ENCODE assay signal across 8 cellular contexts in the genomic region with DNA sequence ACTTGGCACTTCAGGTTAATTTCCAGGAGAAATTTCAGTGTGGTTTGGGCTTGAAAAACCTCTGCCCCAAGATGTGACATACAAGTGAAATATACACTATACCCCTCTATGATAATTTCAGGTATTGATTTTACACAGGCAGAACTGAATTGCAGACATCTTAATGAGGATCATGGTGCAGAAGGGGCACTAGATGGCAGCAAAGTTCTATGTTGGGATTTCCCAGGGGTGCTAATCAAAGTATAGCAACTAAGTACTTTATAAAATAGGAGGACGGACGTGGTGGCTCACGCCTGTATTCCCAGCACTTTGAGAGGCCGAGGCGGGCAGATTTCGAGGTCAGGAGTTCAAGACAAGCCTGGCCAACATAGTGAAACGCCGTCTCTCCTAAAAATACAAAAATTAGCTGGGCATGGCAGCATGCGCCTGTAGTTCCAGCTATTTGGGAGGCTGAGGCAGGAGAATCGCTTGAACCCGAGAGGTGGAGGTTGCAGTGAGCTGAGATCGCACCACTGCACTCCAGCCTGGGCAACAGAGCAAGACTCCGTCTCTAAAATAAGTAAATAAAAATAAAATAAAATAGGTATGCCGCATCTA.
DNase-seq lines count a peak whose midpoint lies in the region; ATAC-seq and TF ChIP-seq lines count a peak whose summit lies in the region.
"Not testable (repeated sequence)": the region's sequence is repeated elsewhere in the genome, so short reads cannot be mapped to it uniquely, and the experiment has no call there.

No MANE protein-coding gene starts in this region.

- H3K27me3 Mint-ChIP-seq in chondrocyte (ENCODE audit: low read depth), result not testable (repeated sequence)

- intact Hi-C loops in left colon (cut with DNase I, micrococcal nuclease), result loop anchor here in 1 of 2 donors (10.0 kb wide), 2 partner anchors 123 to 803 kb away; no protein-coding TSS in a partner anchor

- not testable (repeated sequence) for H3K27ac Mint-ChIP-seq in chondrocyte (ENCODE audit: unreplicated experiment)

- peak; percentile 68 for DNase-seq in COR-L47 (lab: John Stamatoyannopoulos, UW)
- peak; percentile 89 for DNase-seq in NCI-H526 treated with DMSO at 0.1 percent for 48 hours (lab: John Stamatoyannopoulos, UW)
- peak; percentile 54 to 70 for DNase-seq in activated CD4-positive, alpha-beta T cell treated with anti-CD3 and anti-CD28 coated beads for 4 hours
- not testable (repeated sequence) for DNase-seq in chondrocyte (ENCODE audit: low spot score)
- DNase-seq in left colon, result peak in 1 of 2 donors; percentile 32
- DNase-seq in stimulated activated CD4-positive, alpha-beta T cell treated with anti-CD3 and anti-CD28 coated beads, TNF-alpha, amount 100 ng/mL, for 24 hours (ENCODE audit: low read depth in 3 of 3), result peak; percentile 38 to 60 (median 44)

- TF ChIP-seq CTCF in chondrocyte (IDR thresholded peaks at IDR 0.05), result peak; percentile 96

- H3K4me3 Mint-ChIP-seq in chondrocyte (ENCODE audit: unreplicated experiment), result not testable (repeated sequence)

- not testable (repeated sequence) for H3K9me3 Mint-ChIP-seq in chondrocyte (ENCODE audit: low read depth)

- not testable (repeated sequence) for H3K36me3 Mint-ChIP-seq in chondrocyte (ENCODE audit: low read depth)

- ATAC-seq in GM19468 (IDR thresholded peaks at IDR 0.05; ENCODE audit: extremely low read depth, unreplicated experiment), result peak; percentile 82
- peak; percentile 96 for ATAC-seq in HG03460 (IDR thresholded peaks at IDR 0.05; ENCODE audit: unreplicated experiment)
- peak; percentile 63 for ATAC-seq in left colon

- H3K4me1 Mint-ChIP-seq in chondrocyte (ENCODE audit: low read depth), result peaks cover 30% of the 10 kb centered on the region
